In the genomic region with DNA sequence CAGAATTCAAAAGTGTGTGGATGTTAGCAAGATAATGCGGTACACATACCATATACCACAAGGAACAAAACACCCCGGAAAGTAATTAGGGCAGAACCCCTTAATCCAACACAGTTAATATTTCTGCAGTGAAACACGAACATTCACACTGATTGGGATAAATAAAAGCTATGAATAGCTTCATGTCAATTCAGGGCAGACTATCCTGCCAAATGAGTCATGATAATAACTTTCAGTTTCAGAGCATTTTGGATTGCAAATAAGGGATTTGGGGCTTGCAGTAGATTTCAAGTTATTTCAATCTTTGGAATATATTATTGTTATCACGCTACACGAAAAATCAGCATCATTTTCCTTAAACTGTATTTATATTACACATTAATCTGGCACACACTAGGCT, we compare ENCODE assay signal across 8 cellular contexts. TPM values are rescaled to one million over a fixed set of nuclear protein-coding genes. Genes with fewer than 3 reads are reported as not detected.
DNase-seq lines count a peak whose midpoint lies in the region; ATAC-seq, FAIRE-seq and TF ChIP-seq lines count a peak whose summit lies in the region.
"Had no signal": no experiment of that assay in that cellular context is flagged by ENCODE, and none has a peak within 500 bp of the region (broad histone marks: within the 10 kb centered on the region; RNA-seq: fewer than 3 reads in every experiment).

No MANE protein-coding gene starts in this region.

- H3K4me3 ChIP-seq in heart left ventricle (peak overlapping the region in 1 of 12 donors; percentile 47), stomach (no peak overlapping the region), small intestine (ENCODE audit: low read depth in 1 of 2, low read length in 2 of 2) (no peak overlapping the region)

- H3K27ac ChIP-seq in heart left ventricle: peak overlapping the region in 11 of 12 donors; percentile 73 to 89 (median 84)
- H3K27ac ChIP-seq in stomach: peak overlapping the region in 4 of 5 donors; percentile 63 to 85 (median 78)
- peak overlapping the region in 1 of 2 donors; percentile 67 for H3K27ac ChIP-seq in small intestine (ENCODE audit: low read depth in 1 of 2, low read length in 1 of 2)

- intact Hi-C loops in heart left ventricle (cut with DNase I): no loop called here
- intact Hi-C loops in stomach (cut with DNase I; ENCODE audit: low total_unique reads): no loop called here

- TF ChIP-seq EP300 in stomach (IDR thresholded peaks at IDR 0.05): no peak

- peak in 1 of 4 donors; percentile 51 for ATAC-seq in heart left ventricle

- TF ChIP-seq POLR2A in heart left ventricle (IDR thresholded peaks at IDR 0.05) (no peak), stomach (IDR thresholded peaks at IDR 0.05) (no peak)

- H3K9me3 ChIP-seq in heart left ventricle: no peaks in the 10 kb centered on the region
- H3K9me3 ChIP-seq in stomach: no peaks in the 10 kb centered on the region
- H3K9me3 ChIP-seq in small intestine (ENCODE audit: control insufficient read depth, low read depth): no peaks in the 10 kb centered on the region

- H3K4me3 Mint-ChIP-seq in HFFc6: peak overlapping the region; percentile 93
- no peak overlapping the region for H3K4me3 Mint-ChIP-seq in activated naive CD8-positive, alpha-beta T cell treated with anti-CD3 and anti-CD28 coated beads for 36 hours

- peak; percentile 62 for DNase-seq in HFFc6
- DNase-seq in activated naive CD8-positive, alpha-beta T cell treated with anti-CD3 and anti-CD28 coated beads for 36 hours: no peak
- DNase-seq in heart left ventricle: no peak
- DNase-seq in stomach: no peak
- DNase-seq in SK-N-DZ (ENCODE audit: low spot score): no peak
- DNase-seq in urothelium cell line (ENCODE audit: low spot score): no peak
- DNase-seq in small intestine: no peak
- DNase-seq: activated naive CD4-positive, alpha-beta T cell had no signal

- FAIRE-seq in urothelium cell line (lab: Jason Lieb, UNC) (no peak), small intestine (lab: Jason Lieb, UNC) (no peak)

- peaks cover 69% of the 10 kb centered on the region for H3K4me1 Mint-ChIP-seq in HFFc6 (ENCODE audit: low read depth)
- peaks cover 70% of the 10 kb centered on the region for H3K4me1 Mint-ChIP-seq in activated naive CD8-positive, alpha-beta T cell treated with anti-CD3 and anti-CD28 coated beads for 36 hours

- H3K9me3 Mint-ChIP-seq in HFFc6: no peaks in the 10 kb centered on the region
- H3K9me3 Mint-ChIP-seq in activated naive CD8-positive, alpha-beta T cell treated with anti-CD3 and anti-CD28 coated beads for 36 hours: no peaks in the 10 kb centered on the region

- H3K36me3 ChIP-seq in heart left ventricle (peaks cover 0 to 13% (median 4%) of the 10 kb centered on the region in 9 donors), stomach (peaks cover 0 to 7% (median 6%) of the 10 kb centered on the region in 4 donors), small intestine (ENCODE audit: control insufficient read depth in 2 of 2, insufficient read depth in 2 of 2, low read length in 2 of 2) (no peaks in the 10 kb centered on the region)

- no peaks in the 10 kb centered on the region; the same call in 1 of the 2 replicates for H3K36me3 Mint-ChIP-seq in HFFc6 (ENCODE audit: low read depth)
- H3K36me3 Mint-ChIP-seq in activated naive CD8-positive, alpha-beta T cell treated with anti-CD3 and anti-CD28 coated beads for 36 hours: peaks cover 41% of the 10 kb centered on the region

- H3K27me3 ChIP-seq in heart left ventricle: no peaks in the 10 kb centered on the region
- no peaks in the 10 kb centered on the region for H3K27me3 ChIP-seq in stomach
- H3K27me3 ChIP-seq in small intestine (ENCODE audit: control insufficient read depth in 2 of 2, insufficient read depth in 2 of 2, low read length in 2 of 2): no peaks in the 10 kb centered on the region

- 0 out of 2 replicates have a peak, but pooled peaks cover 3% of the 10 kb centered on the region for H3K27me3 Mint-ChIP-seq in HFFc6 (ENCODE audit: insufficient read depth)
- H3K27me3 Mint-ChIP-seq in activated naive CD8-positive, alpha-beta T cell treated with anti-CD3 and anti-CD28 coated beads for 36 hours: no peaks in the 10 kb centered on the region

- H3K27ac Mint-ChIP-seq in HFFc6: peak overlapping the region; percentile 96
- peak overlapping the region; percentile 62 for H3K27ac Mint-ChIP-seq in activated naive CD8-positive, alpha-beta T cell treated with anti-CD3 and anti-CD28 coated beads for 36 hours

- peaks cover 20 to 97% (median 85%) of the 10 kb centered on the region in 12 donors for H3K4me1 ChIP-seq in heart left ventricle
- H3K4me1 ChIP-seq in stomach: peaks cover 56 to 99% (median 80%) of the 10 kb centered on the region in 4 donors
- peaks cover 7 to 30% of the 10 kb centered on the region in 2 donors for H3K4me1 ChIP-seq in small intestine (ENCODE audit: control insufficient read depth in 2 of 2, insufficient read depth in 1 of 2, low read depth in 1 of 2, low read length in 1 of 2)

- no peak for TF ChIP-seq CTCF in HFFc6 (IDR thresholded peaks at IDR 0.05)
- no peak for TF ChIP-seq CTCF in heart left ventricle (IDR thresholded peaks at IDR 0.05)
- no peak for TF ChIP-seq CTCF in stomach (IDR thresholded peaks at IDR 0.05)

- 44 to 62% (median 51%) methylated on average over 5 of the region's 5 CpGs for WGBS in heart left ventricle, 4 donors
- WGBS in stomach, 5 donors: 35 to 62% (median 50%) methylated on average over 5 of the region's 5 CpGs
- WGBS in small intestine, 3 donors: 47 to 55% (median 50%) methylated on average over 5 of the region's 5 CpGs

RNA-seq across cellular contexts. Expression of a gene that starts 24.3 kb away (rescaled TPM):
- total RNA-seq in HFFc6 (2021; fragmentation: NEBNext Ultra II Directional; extraction: Animal tissue kit (Norgen Biotek cat#: 25700)): 10 to 100 TPM; 13.4 to 24.0 (median 19.7) TPM
- 10 to 100 TPM; 49.1 to 61.4 TPM for total RNA-seq in activated naive CD8-positive, alpha-beta T cell treated with anti-CD3 and anti-CD28 coated beads for 36 hours
- total RNA-seq in heart left ventricle (10 to 100 TPM; 21.7 to 47.2 (median 28.7) TPM), stomach (100 to 1,000 TPM in 2 of 5 donors, 10 to 100 TPM in 2, 1 to 10 TPM in 1; 5.5 to 253 (median 45.4) TPM)
- polyA plus RNA-seq in heart left ventricle (10 to 100 TPM; 11.5 to 12.0 TPM), stomach (10 to 100 TPM; 18.3 to 30.4 (median 20.4) TPM), small intestine (10 to 100 TPM; 23.3 to 36.5 (median 28.9) TPM)
- 2.2 and 4.8 TPM in 2 replicates for polyA plus RNA-seq in SK-N-DZ (2014; cell fraction: cytosol; rRNA removed)
- 2.2 and 2.7 TPM in 2 replicates for polyA plus RNA-seq in SK-N-DZ (2014; cell fraction: nucleus; rRNA removed)
